Comparison of ENCODE assay signal across 8 cellular contexts in genomic region chr6:52361347-52361944, GRCh38. TPM values are rescaled to one million over a fixed set of nuclear protein-coding genes. Genes with fewer than 3 reads are reported as not detected.
DNase-seq lines count a peak whose midpoint lies in the region; ATAC-seq and TF ChIP-seq lines count a peak whose summit lies in the region.

No MANE protein-coding gene starts in this region.

- H3K27me3 Mint-ChIP-seq in immature natural killer cell (ENCODE audit: low read depth in 3 of 3), result peaks cover 5 to 14% (median 9%) of the 10 kb centered on the region in 3 donors

- peaks cover 34% of the 10 kb centered on the region for H4K20me1 ChIP-seq in OCI-LY3 (ENCODE audit: insufficient read depth, low read length)

- peak overlapping the region; percentile 60 for H3K27ac ChIP-seq in OCI-LY3 (ENCODE audit: low read length)

- H3K27ac Mint-ChIP-seq in immature natural killer cell, result peak overlapping the region; percentile 90 to 97 (median 92)

- H3K79me2 ChIP-seq in OCI-LY3 (ENCODE audit: low read length), result peaks cover 45% of the 10 kb centered on the region

- peaks cover 31% of the 10 kb centered on the region for H3K36me3 ChIP-seq in OCI-LY3 (replicated peaks; ENCODE audit: low read depth, low read length)

- peaks cover 47% of the 10 kb centered on the region for H3K4me1 ChIP-seq in OCI-LY3 (ENCODE audit: low read length)

- peak overlapping the region; percentile 98 for H3K9ac ChIP-seq in OCI-LY3 (ENCODE audit: low read length)

- H3K36me3 Mint-ChIP-seq in immature natural killer cell, result no peaks in the 10 kb centered on the region

- no peaks in the 10 kb centered on the region for H3K9me3 ChIP-seq in OCI-LY3 (ENCODE audit: insufficient read depth, low read length)

- in situ Hi-C loops in astrocyte of the spinal cord (cut with HindIII; ENCODE audit: low sequenced_read_pairs), result no loop called here

- no peaks in the 10 kb centered on the region for H3K9me3 Mint-ChIP-seq in immature natural killer cell

- no peaks in the 10 kb centered on the region for H3K27me3 ChIP-seq in OCI-LY3 (ENCODE audit: low read depth, low read length)

- no peak for DNase-seq in AG09309 (ENCODE audit: low read depth)
- DNase-seq in astrocyte of the spinal cord (ENCODE audit: low read depth, low spot score), result peak; percentile 8
- DNase-seq in immature natural killer cell, result peak in 2 of 3 donors; percentile 51 to 54
- DNase-seq in stimulated activated CD8-positive, alpha-beta memory T cell treated with anti-CD3 and anti-CD28 coated beads, Interleukin-4, amount 100 ng/mL, for 24 hours (ENCODE audit: low read depth), result peak; percentile 6
- DNase-seq in SHP77 treated with DMSO at 0.1 percent for 48 hours (lab: John Stamatoyannopoulos, UW), result no peak
- DNase-seq in NCI-H226, result no peak

- ATAC-seq in GM21526 (IDR thresholded peaks at IDR 0.05; ENCODE audit: low FRiP score, unreplicated experiment), result peak; percentile 7

- H3K4me3 ChIP-seq in AG09309 (ENCODE audit: control insufficient read depth, low read depth, low read length) (peak overlapping the region; percentile 93), OCI-LY3 (ENCODE audit: low read length) (peak overlapping the region; percentile 93), astrocyte of the spinal cord (ENCODE audit: low read depth, low read length) (peak overlapping the region; percentile 76)

- H3K4me1 Mint-ChIP-seq in immature natural killer cell, result peaks cover 22 to 29% of the 10 kb centered on the region in 2 donors

- H2AFZ ChIP-seq in OCI-LY3 (ENCODE audit: low read depth, low read length), result no peak overlapping the region; the same call in 1 of the 2 replicates

- TF ChIP-seq CTCF in AG09309 (IDR thresholded peaks at IDR 0.05; ENCODE audit: control insufficient read depth, insufficient read depth, low read depth, low read length, missing control alignments), result no peak
- no peak for TF ChIP-seq CTCF in OCI-LY3 (IDR thresholded peaks at IDR 0.05; ENCODE audit: low read depth, low read length)
- TF ChIP-seq CTCF in astrocyte of the spinal cord (IDR thresholded peaks at IDR 0.05; ENCODE audit: low read depth, low read length), result no peak

- peak overlapping the region; percentile 82 to 96 (median 86) for H3K4me3 Mint-ChIP-seq in immature natural killer cell

- peak overlapping the region; percentile 89 for H3K4me2 ChIP-seq in OCI-LY3 (ENCODE audit: low read length)

RNA-seq across cellular contexts. Expression of gene PAQR8, which starts 0.5 kb away (rescaled TPM):
- polyA plus RNA-seq in immature natural killer cell, result 1 to 10 TPM; 2.9 to 6.5 (median 6.2) TPM

RNA-seq across cellular contexts. Expression of gene EFHC1, which starts 58.7 kb away (rescaled TPM):
- polyA plus RNA-seq in immature natural killer cell, result 1 to 10 TPM; 3.9 to 6.6 (median 5.0) TPM

Comparison
In these comparisons a context has a peak if more than half of its experiments do, and no peak if none do; other contexts are left out.
1. DNase-seq: peak in astrocyte of the spinal cord (single experiment), immature natural killer cell (2 of 3) and stimulated activated CD8-positive, alpha-beta memory T cell treated with anti-CD3 and anti-CD28 coated beads, Interleukin-4, amount 100 ng/mL, for 24 hours (single experiment); none in AG09309 (single experiment), SHP77 treated with DMSO at 0.1 percent for 48 hours (single experiment) and NCI-H226 (single experiment).
2. Peak in every context shown above with its lines, with median percentiles within 50 percentile points of each other: H3K4me3 ChIP-seq.